Comparison of ENCODE assay signal across 4 cellular contexts in the genomic region with DNA sequence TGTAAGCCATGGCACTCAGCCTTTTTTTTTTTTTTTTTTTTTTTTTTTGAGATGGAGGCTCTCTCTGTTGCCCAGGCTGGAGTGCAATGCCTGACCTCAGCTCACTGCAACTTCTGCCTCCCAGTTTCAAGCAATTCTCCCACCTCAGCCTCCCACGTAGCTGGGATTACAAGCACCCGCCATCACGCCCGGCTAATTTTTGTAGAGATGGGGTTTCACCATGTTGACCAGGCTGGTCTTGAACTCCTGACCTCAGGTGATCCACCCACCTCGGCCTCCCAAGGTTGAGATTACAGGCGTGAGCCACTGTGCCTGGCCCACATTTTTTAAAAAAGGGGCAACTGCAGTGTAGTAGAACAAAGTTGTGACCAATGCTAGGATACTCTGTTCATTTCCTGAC. TPM values are rescaled to one million over a fixed set of nuclear protein-coding genes. Genes with fewer than 3 reads are reported as not detected.
"Had no signal": no experiment of that assay in that cellular context is flagged by ENCODE, and none has a peak within 500 bp of the region (broad histone marks: within the 10 kb centered on the region; RNA-seq: fewer than 3 reads in every experiment).

No MANE protein-coding gene starts in this region.

RNA-seq across cellular contexts. Expression of gene GP6, which starts 0.5 kb away (rescaled TPM):
- total RNA-seq: GM23248, H4, H7, IMR-90 had no signal
- polyA plus RNA-seq: GM23248 had no signal
